In genomic region chr6:42520786-42521607, GRCh38 we compare ENCODE assay signal across 10 cellular contexts. TPM values are rescaled to one million over a fixed set of nuclear protein-coding genes. Genes with fewer than 3 reads are reported as not detected.
DNase-seq lines count a peak whose midpoint lies in the region; ATAC-seq and TF ChIP-seq lines count a peak whose summit lies in the region.
"Had no signal": no experiment of that assay in that cellular context is flagged by ENCODE, and none has a peak within 500 bp of the region (broad histone marks: within the 10 kb centered on the region; RNA-seq: fewer than 3 reads in every experiment).

No MANE protein-coding gene starts in this region.

- no peaks in the 10 kb centered on the region for H3K4me1 ChIP-seq in prostate gland (replicated peaks)

- peak; percentile 33 for DNase-seq in stimulated activated CD4-positive, alpha-beta T cell treated with anti-CD3 and anti-CD28 coated beads, Interleukin-15, amount 100 ng/mL, for 24 hours
- no peak for DNase-seq in stimulated activated CD4-positive, alpha-beta T cell treated with anti-CD3 and anti-CD28 coated beads, Interleukin-4, amount 100 ng/mL, for 4 hours
- peak; percentile 30 to 41 for DNase-seq in activated T-cell treated with anti-CD3 and anti-CD28 coated beads, Interleukin-2, amount 50 U/mL, for 48 hours
- DNase-seq in stromal cell of bone marrow (ENCODE audit: low read depth) (peak; percentile 82), ureter (ENCODE audit: low spot score) (no peak), cardiac septum (ENCODE audit: low spot score) (no peak), prostate gland (ENCODE audit: low spot score) (no peak)
- DNase-seq: activated CD8-positive, alpha-beta memory T cell treated with anti-CD3 and anti-CD28 coated beads, Interleukin-2, amount 50 U/mL, for 48 hours had no signal

- no peaks in the 10 kb centered on the region for H3K36me3 ChIP-seq in prostate gland

- no peaks in the 10 kb centered on the region for H3K27me3 ChIP-seq in prostate gland (replicated peaks; ENCODE audit: insufficient read depth)

- no peaks in the 10 kb centered on the region for H3K9me3 ChIP-seq in prostate gland

- H3K4me3 ChIP-seq in prostate gland, result no peak overlapping the region

- no peak for TF ChIP-seq POLR2A in prostate gland (IDR thresholded peaks at IDR 0.05)

- no peak for TF ChIP-seq CTCF in prostate gland (IDR thresholded peaks at IDR 0.05)

- peak; percentile 78 for ATAC-seq in HG03558 (IDR thresholded peaks at IDR 0.05; ENCODE audit: extremely low read depth, unreplicated experiment)
- ATAC-seq: left lobe of liver had no signal

- WGBS in prostate gland, result 62% methylated on average over 6 of the region's 6 CpGs

- H3K27ac ChIP-seq in prostate gland, result no peak overlapping the region

- intact Hi-C loops in cardiac septum (cut with DNase I) (no loop called here), prostate gland (cut with DNase I) (no loop called here)

RNA-seq across cellular contexts. Expression of gene UBR2, which starts 42.8 kb away (rescaled TPM):
- total RNA-seq in ureter, result 36.8 TPM
- total RNA-seq in cardiac septum, result 30.3 TPM
- 10 to 100 TPM; 24.2 to 25.6 TPM for total RNA-seq in prostate gland

Comparison
In these comparisons a context has a peak if more than half of its experiments do, and no peak if none do; other contexts are left out.
1. DNase-seq: peak in stimulated activated CD4-positive, alpha-beta T cell treated with anti-CD3 and anti-CD28 coated beads, Interleukin-15, amount 100 ng/mL, for 24 hours (single experiment), activated T-cell treated with anti-CD3 and anti-CD28 coated beads, Interleukin-2, amount 50 U/mL, for 48 hours (2 of 2) and stromal cell of bone marrow (single experiment); none in stimulated activated CD4-positive, alpha-beta T cell treated with anti-CD3 and anti-CD28 coated beads, Interleukin-4, amount 100 ng/mL, for 4 hours (0 of 2), ureter (single experiment), cardiac septum (single experiment) and prostate gland (single experiment).